22 cellular contexts compared by ENCODE assay signal in the genomic region with DNA sequence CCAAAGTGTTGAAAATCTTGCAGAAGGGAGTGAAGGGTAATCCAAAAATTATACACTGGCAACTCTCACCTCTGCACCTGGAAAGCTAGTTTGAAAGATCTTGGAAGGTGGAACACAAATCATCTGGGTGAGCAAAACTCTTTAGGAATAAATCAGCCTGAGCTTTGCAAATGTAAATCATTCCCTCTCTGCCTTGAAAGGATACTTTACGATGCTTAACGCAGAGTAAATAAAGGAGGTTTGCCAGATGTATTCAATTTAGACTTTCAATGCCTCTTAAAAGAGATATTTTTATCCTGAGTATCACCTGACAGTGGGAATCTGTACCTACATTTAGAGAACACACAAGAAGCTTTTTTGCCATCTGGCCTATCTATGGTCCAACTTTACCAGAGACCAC.
DNase-seq lines count a peak whose midpoint lies in the region; ATAC-seq, FAIRE-seq and TF ChIP-seq lines count a peak whose summit lies in the region.
"Had no signal": no experiment of that assay in that cellular context is flagged by ENCODE, and none has a peak within 500 bp of the region (broad histone marks: within the 10 kb centered on the region; RNA-seq: fewer than 3 reads in every experiment).

No MANE protein-coding gene starts in this region.

- no peaks in the 10 kb centered on the region for H3K36me3 Mint-ChIP-seq in mesothelial cell of epicardium
- H3K36me3 Mint-ChIP-seq: activated naive CD8-positive, alpha-beta T cell treated with anti-CD3 and anti-CD28 coated beads, Interleukin-2, amount 10 ng/mL, durations not matched to agents 7 days and 5 days; type B pancreatic cell had no signal

- DNase-seq in IMR-90, result no peak
- peak; percentile 74 for DNase-seq in NCI-H2107 treated with DMSO at 0.1 percent for 48 hours (lab: John Stamatoyannopoulos, UW; ENCODE audit: unreplicated experiment)
- peak; percentile 35 for DNase-seq in PC-3
- DNase-seq in mesothelial cell of epicardium (ENCODE audit: low spot score in 2 of 2, unreplicated experiment in 2 of 2), result no peak
- DNase-seq in mesenteric fat pad (ENCODE audit: low spot score), result no peak
- DNase-seq in kidney, result no peak
- DNase-seq in activated T-cell treated with anti-CD3 and anti-CD28 coated beads for 4 hours, result no peak
- DNase-seq: activated CD4-positive, alpha-beta T cell treated with anti-CD3 and anti-CD28 coated beads, Interleukin-2, amount 10 ng/mL, durations not matched to agents 7 days and 5 days; activated naive CD8-positive, alpha-beta T cell treated with anti-CD3 and anti-CD28 coated beads, Interleukin-2, amount 10 ng/mL, durations not matched to agents 7 days and 5 days; activated T-cell treated with anti-CD3 and anti-CD28 coated beads, Interleukin-2, amount 50 U/mL, for 48 hours; AML-193; Calu3; heart left ventricle; islet precursor cell; KG1; NCI-H1694 treated with DMSO at 0.1 percent for 48 hours had no signal

- H3K4me3 ChIP-seq in IMR-90 (ENCODE audit: insufficient read depth, low read depth, low read length) (no peak overlapping the region), PC-3 (ENCODE audit: low read length) (no peak overlapping the region), kidney (ENCODE audit: low read length in 2 of 2) (no peak overlapping the region)
- H3K4me3 ChIP-seq: heart left ventricle, SJSA1 had no signal

- WGBS in IMR-90 (ENCODE audit: extremely low coverage in 2 of 2, insufficient read length in 1 of 2), 2 experiments, result no CpG with 5 or more reads among the region's 2 CpGs

- no peak for ATAC-seq in IMR-90 (ENCODE audit: low read depth)
- ATAC-seq in PC-3, result no peak
- ATAC-seq in GM21723 (IDR thresholded peaks at IDR 0.05; ENCODE audit: unreplicated experiment), result no peak
- ATAC-seq: esophagus mucosa, heart left ventricle had no signal

- CTCF ChIA-PET in IMR-90 (lab: Yijun Ruan, JAX) (no interaction called here), PC-3 (lab: Charles Lee) (no interaction called here)

- peaks cover 0 to 8% of the 10 kb centered on the region in 2 experiments; a peak in 1 of 4 replicates for H3K79me1 ChIP-seq in IMR-90 (ENCODE audit: low read depth in 1 of 2, low read length in 2 of 2)

- no peaks in the 10 kb centered on the region for H3K27me3 Mint-ChIP-seq in mesothelial cell of epicardium (ENCODE audit: low read depth)
- H3K27me3 Mint-ChIP-seq: activated CD4-positive, alpha-beta T cell treated with anti-CD3 and anti-CD28 coated beads, Interleukin-2, amount 10 ng/mL, durations not matched to agents 7 days and 5 days; activated naive CD8-positive, alpha-beta T cell treated with anti-CD3 and anti-CD28 coated beads, Interleukin-2, amount 10 ng/mL, durations not matched to agents 7 days and 5 days; stimulated activated naive CD8-positive, alpha-beta T cell treated with anti-CD3 and anti-CD28 coated beads, Interleukin-15, Interleukin-2, amounts not matched to agents 100 ng/mL and 50 ng/mL, for 24 hours; type B pancreatic cell had no signal

- FAIRE-seq in kidney (lab: Jason Lieb, UNC), result no peak
- FAIRE-seq: bronchial epithelial cell had no signal

- H4K20me1 ChIP-seq in IMR-90 (ENCODE audit: insufficient read depth, low read length), result no peaks in the 10 kb centered on the region
- H4K20me1 ChIP-seq in PC-3 (ENCODE audit: low read length), result no peaks in the 10 kb centered on the region

- H2BK20ac ChIP-seq in IMR-90 (ENCODE audit: low read depth, low read length), result peak overlapping the region; percentile 90

- peak overlapping the region; percentile 18 for H2AK5ac ChIP-seq in IMR-90 (ENCODE audit: low read depth, low read length)

- H3K36me3 ChIP-seq in IMR-90 (ENCODE audit: control insufficient read depth, insufficient read depth, low read length), result no peaks in the 10 kb centered on the region
- H3K36me3 ChIP-seq in PC-3 (ENCODE audit: low read depth, low read length), result no peaks in the 10 kb centered on the region
- no peaks in the 10 kb centered on the region for H3K36me3 ChIP-seq in kidney (ENCODE audit: control insufficient read depth in 1 of 2, insufficient read depth in 2 of 2, low read length in 2 of 2)
- H3K36me3 ChIP-seq: heart left ventricle, SJSA1 had no signal

- POLR2A ChIA-PET in IMR-90 (lab: Charles Lee; ENCODE audit: unreplicated experiment) (no interaction called here), PC-3 (lab: Charles Lee; ENCODE audit: unreplicated experiment) (no interaction called here)

- TF ChIP-seq CTCF in IMR-90 (conservative IDR thresholded peaks at IDR 0.05; ENCODE audit: low read depth, low read length) (no peak), PC-3 (conservative IDR thresholded peaks at IDR 0.05; ENCODE audit: low read depth, low read length) (no peak), mesothelial cell of epicardium (IDR thresholded peaks at IDR 0.05; ENCODE audit: unreplicated experiment) (no peak), kidney (IDR thresholded peaks at IDR 0.05; ENCODE audit: borderline replicate concordance, extremely low read depth, insufficient read depth) (no peak)

- H3K9ac ChIP-seq in IMR-90 (ENCODE audit: low read depth, low read length) (no peak overlapping the region; the same call in 1 of the 2 replicates), PC-3 (ENCODE audit: low read length) (no peak overlapping the region), kidney (ENCODE audit: low read length in 2 of 2) (no peak overlapping the region)

- peak overlapping the region; percentile 74; the same call in 1 of the 2 replicates for H4K5ac ChIP-seq in IMR-90 (ENCODE audit: low read depth, low read length)

- H3K79me2 ChIP-seq in PC-3 (ENCODE audit: low read length), result no peaks in the 10 kb centered on the region

- H3F3A ChIP-seq in PC-3 (ENCODE audit: low read length, unreplicated experiment), result peaks cover 10% of the 10 kb centered on the region

- H3K9me3 Mint-ChIP-seq in mesothelial cell of epicardium, result no peaks in the 10 kb centered on the region
- H3K9me3 Mint-ChIP-seq: type B pancreatic cell had no signal

- 0 out of 2 replicates have a peak overlapping the region, but pooled peaks have one; percentile 51 for H3K56ac ChIP-seq in IMR-90 (ENCODE audit: extremely low read depth, insufficient read depth, low read length)

- H3K27ac ChIP-seq in IMR-90 (ENCODE audit: insufficient read depth, low read length), result no peak overlapping the region
- H3K27ac ChIP-seq in PC-3 (ENCODE audit: low read length), result peak overlapping the region; percentile 10; the same call in 1 of the 2 replicates
- H3K27ac ChIP-seq in kidney (ENCODE audit: low read depth in 2 of 2, low read length in 2 of 2), result no peak overlapping the region
- H3K27ac ChIP-seq: heart left ventricle, SJSA1 had no signal

- no peaks in the 10 kb centered on the region for H3K27me3 ChIP-seq in IMR-90 (ENCODE audit: control insufficient read depth, insufficient read depth, low read length)
- no peaks in the 10 kb centered on the region for H3K27me3 ChIP-seq in PC-3 (ENCODE audit: low read length)
- H3K27me3 ChIP-seq: heart left ventricle, SJSA1 had no signal

- peak overlapping the region; percentile 82; the same call in 1 of the 2 replicates for H3K18ac ChIP-seq in IMR-90 (ENCODE audit: low read depth, low read length)

- TF ChIP-seq RAD21 in IMR-90 (IDR thresholded peaks at IDR 0.05; ENCODE audit: low read length), result no peak

- peak overlapping the region; percentile 50; the same call in 1 of the 2 replicates for H3K23ac ChIP-seq in IMR-90 (ENCODE audit: low read depth, low read length)

- H3K9me2 ChIP-seq in PC-3 (replicated peaks; ENCODE audit: low read length), result no peaks in the 10 kb centered on the region

- H3K27ac Mint-ChIP-seq in mesothelial cell of epicardium, result peak overlapping the region; percentile 59
- H3K27ac Mint-ChIP-seq: activated CD4-positive, alpha-beta T cell treated with anti-CD3 and anti-CD28 coated beads, Interleukin-2, amount 10 ng/mL, durations not matched to agents 7 days and 5 days; activated naive CD8-positive, alpha-beta T cell treated with anti-CD3 and anti-CD28 coated beads, Interleukin-2, amount 10 ng/mL, durations not matched to agents 7 days and 5 days; stimulated activated naive CD8-positive, alpha-beta T cell treated with anti-CD3 and anti-CD28 coated beads, Interleukin-15, Interleukin-2, amounts not matched to agents 100 ng/mL and 50 ng/mL, for 24 hours; type B pancreatic cell had no signal

- H3K4ac ChIP-seq in IMR-90 (ENCODE audit: low read depth, low read length), result peak overlapping the region; percentile 42; the same call in 1 of the 2 replicates

- intact Hi-C loops in IMR-90 (cut with micrococcal nuclease) (loop anchor here (5.0 kb wide), 1 partner anchor 163 kb away; no protein-coding TSS in a partner anchor), PC-3 (cut with micrococcal nuclease) (loop anchor here (10.0 kb wide), 2 partner anchors 345 to 795 kb away; no protein-coding TSS in a partner anchor), kidney (cut with DNase I) (no loop called here)

- peaks cover 34% of the 10 kb centered on the region for H3K4me1 Mint-ChIP-seq in mesothelial cell of epicardium
- H3K4me1 Mint-ChIP-seq: activated CD4-positive, alpha-beta T cell treated with anti-CD3 and anti-CD28 coated beads, Interleukin-2, amount 10 ng/mL, durations not matched to agents 7 days and 5 days; activated naive CD8-positive, alpha-beta T cell treated with anti-CD3 and anti-CD28 coated beads, Interleukin-2, amount 10 ng/mL, durations not matched to agents 7 days and 5 days had no signal

- no peak overlapping the region for H2AK9ac ChIP-seq in IMR-90 (replicated peaks; ENCODE audit: low read depth, low read length, poor library complexity)

- H2AFZ ChIP-seq in IMR-90 (replicated peaks; ENCODE audit: low read length, poor library complexity) (no peak overlapping the region), PC-3 (ENCODE audit: low read length) (no peak overlapping the region)

- H4K91ac ChIP-seq in IMR-90 (ENCODE audit: insufficient read depth, low read depth, low read length), result peak overlapping the region; percentile 72

- no peaks in the 10 kb centered on the region for H3K9me1 ChIP-seq in IMR-90 (ENCODE audit: insufficient read depth, low read length)

- no peak for TF ChIP-seq POLR2A in IMR-90 (IDR thresholded peaks at IDR 0.05; ENCODE audit: low read depth, low read length)

- BruUV-seq in IMR-90 (replicated peaks; lab: Mats Ljungman, UMichigan), result no TSS peak
- BruUV-seq in PC-3 (replicated peaks; lab: Mats Ljungman, UMichigan), result no TSS peak

- in situ Hi-C loops in IMR-90 (cut with MboI; ENCODE audit: low sequenced_read_pairs), result no loop called here

- H3K9me3 ChIP-seq in IMR-90 (ENCODE audit: control insufficient read depth, insufficient read depth, low read length) (no peaks in the 10 kb centered on the region), PC-3 (ENCODE audit: low read length) (no peaks in the 10 kb centered on the region), kidney (ENCODE audit: control insufficient read depth in 1 of 2, low read length in 2 of 2) (no peaks in the 10 kb centered on the region)
- H3K9me3 ChIP-seq: SJSA1 had no signal

- dilution Hi-C loops in IMR-90 (cut with HindIII; ENCODE audit: low sequenced_read_pairs, unreplicated experiment), result no loop called here

- peak overlapping the region; percentile 97 for H2BK15ac ChIP-seq in IMR-90 (ENCODE audit: low read depth, low read length)

- H2BK5ac ChIP-seq in IMR-90 (ENCODE audit: low read depth, low read length, poor library complexity, severe bottlenecking), result peak overlapping the region; percentile 77

- H3K14ac ChIP-seq in IMR-90 (replicated peaks; ENCODE audit: low read depth, low read length), result peak overlapping the region; percentile 87

- H3K4me1 ChIP-seq in IMR-90 (ENCODE audit: control insufficient read depth, insufficient read depth, low read length), result peaks cover 13% of the 10 kb centered on the region
- H3K4me1 ChIP-seq in PC-3 (ENCODE audit: insufficient read depth, low read length), result peaks cover 79% of the 10 kb centered on the region
- no peaks in the 10 kb centered on the region for H3K4me1 ChIP-seq in kidney (ENCODE audit: control insufficient read depth in 1 of 2, insufficient read depth in 1 of 2, low read depth in 1 of 2, low read length in 2 of 2)

- H3K4me3 Mint-ChIP-seq in mesothelial cell of epicardium, result no peak overlapping the region
- H3K4me3 Mint-ChIP-seq: activated CD4-positive, alpha-beta T cell treated with anti-CD3 and anti-CD28 coated beads, Interleukin-2, amount 10 ng/mL, durations not matched to agents 7 days and 5 days; activated naive CD8-positive, alpha-beta T cell treated with anti-CD3 and anti-CD28 coated beads, Interleukin-2, amount 10 ng/mL, durations not matched to agents 7 days and 5 days; stimulated activated naive CD8-positive, alpha-beta T cell treated with anti-CD3 and anti-CD28 coated beads, Interleukin-15, Interleukin-2, amounts not matched to agents 100 ng/mL and 50 ng/mL, for 24 hours; type B pancreatic cell had no signal

- H2BK120ac ChIP-seq in IMR-90 (ENCODE audit: low read depth, low read length), result peak overlapping the region; percentile 71

- H4K8ac ChIP-seq in IMR-90 (ENCODE audit: low read depth in 2 of 2, low read length in 2 of 2), result peak overlapping the region; percentile 70 to 88; a peak in 3 of 4 replicates

- H3K4me2 ChIP-seq in IMR-90 (ENCODE audit: low read depth, low read length) (no peak overlapping the region), PC-3 (ENCODE audit: low read length) (no peak overlapping the region)

Comparison
In these comparisons a context has a peak if more than half of its experiments do, and no peak if none do; other contexts are left out.
1. DNase-seq: peak in NCI-H2107 treated with DMSO at 0.1 percent for 48 hours (single experiment) and PC-3 (single experiment); none in IMR-90 (single experiment), mesothelial cell of epicardium (0 of 2), mesenteric fat pad (single experiment), kidney (single experiment) and activated T-cell treated with anti-CD3 and anti-CD28 coated beads for 4 hours (single experiment).